ENCODE assay signal across 1 cellular context in the genomic region with DNA sequence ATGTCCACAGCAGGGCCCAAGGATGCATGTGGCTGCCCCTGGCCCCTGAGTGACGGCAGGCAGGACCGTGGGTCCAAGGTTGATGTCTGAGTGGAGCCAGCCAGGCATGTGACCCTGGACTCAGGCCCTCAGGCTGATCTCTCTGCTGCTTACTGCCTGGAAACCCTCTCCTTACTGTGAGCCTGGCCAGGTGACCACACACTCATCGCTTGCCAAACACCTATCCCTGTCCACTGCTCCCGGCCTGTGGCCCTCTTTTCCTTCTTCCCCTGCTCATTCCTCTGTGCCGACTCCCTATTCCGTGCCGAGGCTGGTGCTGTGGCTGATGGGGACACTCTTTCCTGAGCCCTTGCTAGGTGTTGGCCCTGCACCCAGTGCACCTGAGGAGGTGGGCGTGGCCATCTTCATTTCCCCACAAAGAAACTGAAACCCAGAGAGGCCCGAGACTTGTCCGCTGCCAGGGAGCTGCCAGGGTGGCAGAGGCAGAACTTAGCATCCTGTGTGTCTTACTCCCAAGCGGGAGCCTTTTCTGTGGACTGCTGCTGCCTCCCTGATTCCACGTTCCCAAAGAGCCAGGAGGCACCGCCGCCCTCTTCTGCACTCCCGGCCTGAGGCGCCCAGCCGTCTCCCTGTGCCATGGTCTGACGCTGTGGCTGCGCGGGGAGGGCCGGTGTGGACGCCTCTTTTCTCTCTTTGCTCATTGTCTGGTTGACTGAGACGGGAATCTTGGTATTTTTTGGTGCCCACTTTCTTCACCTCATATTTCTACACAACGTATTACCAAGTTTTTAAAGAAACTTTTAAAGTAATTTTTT.
TF ChIP-seq lines count a peak whose summit lies in the region.

No MANE protein-coding gene starts in this region.

TF ChIP-seq in K562, 482 proteins besides CTCF, POLR2A, EP300 and RAD21:
- TF ChIP-seq ZNF408 (CRISPR knock-in tag; IDR thresholded peaks at IDR 0.05; ENCODE audit: low read depth): no peak
- TF ChIP-seq, protein P1, sequence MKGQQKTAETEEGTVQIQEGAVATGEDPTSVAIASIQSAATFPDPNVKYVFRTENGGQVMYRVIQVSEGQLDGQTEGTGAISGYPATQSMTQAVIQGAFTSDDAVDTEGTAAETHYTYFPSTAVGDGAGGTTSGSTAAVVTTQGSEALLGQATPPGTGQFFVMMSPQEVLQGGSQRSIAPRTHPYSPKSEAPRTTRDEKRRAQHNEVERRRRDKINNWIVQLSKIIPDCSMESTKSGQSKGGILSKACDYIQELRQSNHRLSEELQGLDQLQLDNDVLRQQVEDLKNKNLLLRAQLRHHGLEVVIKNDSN (CRISPR knock-in tag; IDR thresholded peaks at IDR 0.05): peak; percentile 29; the same call in 1 of the 2 replicates
